27 cellular contexts compared by ENCODE assay signal in genomic region chr15:42996871-42997270, GRCh38.
"Had no signal": no experiment of that assay in that cellular context is flagged by ENCODE, and none has a peak within 500 bp of the region (broad histone marks: within the 10 kb centered on the region; RNA-seq: fewer than 3 reads in every experiment).

No MANE protein-coding gene starts in this region.

- H3K27ac ChIP-seq: brain microvascular endothelial cell, coronary artery, dorsolateral prefrontal cortex, esophagus muscularis mucosa, foreskin keratinocyte, gastrocnemius medialis, heart left ventricle, VCaP had no signal

- FAIRE-seq: astrocyte, bronchial epithelial cell had no signal

- H3K4me3 ChIP-seq: coronary artery, dorsolateral prefrontal cortex, esophagus muscularis mucosa, gastrocnemius medialis, heart left ventricle had no signal

- H3K4me1 ChIP-seq: gastrocnemius medialis had no signal

- DNase-seq: activated B cell treated with CpG ODN at 0.5 μM for 24 hours; activated CD4-positive, alpha-beta T cell treated with anti-CD3 and anti-CD28 coated beads for 48 hours; activated CD4-positive, alpha-beta T cell treated with anti-CD3 and anti-CD28 coated beads, Interleukin-2, amount 50 U/mL, for 1 hour; activated CD4-positive, alpha-beta T cell treated with anti-CD3 and anti-CD28 coated beads, Interleukin-2, amount 50 U/mL, for 48 hours; activated CD8-positive, alpha-beta memory T cell treated with anti-CD3 and anti-CD28 coated beads for 24 hours; activated CD8-positive, alpha-beta T cell treated with anti-CD3 and anti-CD28 coated beads for 36 hours; activated effector memory CD4-positive, alpha-beta T cell treated with Interleukin-2 at 50 U/mL for 16 hours; activated gamma-delta T cell treated with Interleukin-2 at 50 U/mL for 16 hours; activated naive CD4-positive, alpha-beta T cell treated with anti-CD3 and anti-CD28 coated beads, Interleukin-2, amount 50 U/mL, for 16 hours; activated naive CD4-positive, alpha-beta T cell treated with Interleukin-2 at 50 U/mL for 16 hours; activated T-cell treated with anti-CD3 and anti-CD28 coated beads, Interleukin-2, amount 50 U/mL, for 4 hours; amniotic stem cell; anterior cingulate cortex; brain microvascular endothelial cell; dorsolateral prefrontal cortex; effector memory CD4-positive, alpha-beta T cell; erythroblast; foreskin keratinocyte; gastrocnemius medialis; glutamatergic neuron; heart left ventricle; T-helper 2 cell had no signal

- H3K27me3 ChIP-seq: brain microvascular endothelial cell, dorsolateral prefrontal cortex, esophagus muscularis mucosa, foreskin keratinocyte, gastrocnemius medialis, heart left ventricle had no signal

- H3K9me3 ChIP-seq: esophagus muscularis mucosa, gastrocnemius medialis, heart left ventricle had no signal
